In genomic region chrX:39688219-39688575, GRCh38 we compare ENCODE assay signal across 10 cellular contexts.
DNase-seq lines count a peak whose midpoint lies in the region; TF ChIP-seq lines count a peak whose summit lies in the region.
"Had no signal": no experiment of that assay in that cellular context is flagged by ENCODE, and none has a peak within 500 bp of the region (broad histone marks: within the 10 kb centered on the region; RNA-seq: fewer than 3 reads in every experiment).

No MANE protein-coding gene starts in this region.

- TF ChIP-seq POLR2A in Peyer's patch (IDR thresholded peaks at IDR 0.05) = no peak

- H3K27me3 ChIP-seq in Peyer's patch (no peaks in the 10 kb centered on the region), skeletal muscle satellite cell (ENCODE audit: control insufficient read depth, insufficient read depth, low read length) (peaks cover 7% of the 10 kb centered on the region)
- H3K27me3 ChIP-seq: thyroid gland had no signal

- no peak for TF ChIP-seq CTCF in Peyer's patch (IDR thresholded peaks at IDR 0.05)
- no peak for TF ChIP-seq CTCF in fibroblast of villous mesenchyme (IDR thresholded peaks at IDR 0.05; ENCODE audit: insufficient read depth, low read depth, low read length)

- peak overlapping the region; percentile 90 for H3K9ac ChIP-seq in ES-I3 (ENCODE audit: low read depth, low read length)
- H3K9ac ChIP-seq in skeletal muscle satellite cell (ENCODE audit: low read depth, low read length) = peak overlapping the region; percentile 50

- H3K9me3 ChIP-seq in ES-I3 (ENCODE audit: control insufficient read depth, insufficient read depth, low read length) (no peaks in the 10 kb centered on the region), Peyer's patch (no peaks in the 10 kb centered on the region), skeletal muscle satellite cell (replicated peaks; ENCODE audit: low read length) (no peaks in the 10 kb centered on the region)
- H3K9me3 ChIP-seq: thyroid gland had no signal

- peak overlapping the region; percentile 74 for H3K4me2 ChIP-seq in skeletal muscle satellite cell (ENCODE audit: low read length)

- H3K4me3 ChIP-seq in Peyer's patch (peak overlapping the region in 3 of 4 donors; percentile 33 to 53 (median 47)), fibroblast of villous mesenchyme (ENCODE audit: low read depth, low read length) (peak overlapping the region; percentile 37), skeletal muscle satellite cell (ENCODE audit: low read length) (peak overlapping the region; percentile 64)

- no peak for DNase-seq in Peyer's patch
- no peak for DNase-seq in fibroblast of villous mesenchyme (ENCODE audit: low read depth)
- no peak for DNase-seq in ACHN
- DNase-seq in COR-L47 (lab: John Stamatoyannopoulos, UW) = no peak
- no peak for DNase-seq in hippocampal formation (lab: John Stamatoyannopoulos, UW)
- no peak for DNase-seq in dedifferentiated amniotic fluid mesenchymal stem cell (ENCODE audit: extremely low spot score)
- DNase-seq: NCI-H524 treated with DMSO at 0.1 percent for 48 hours had no signal

- in situ Hi-C loops in ACHN (cut with HindIII; ENCODE audit: low pct_ligation_motif_present, low pct_unique_long_range_greater_than_20kb, low sequenced_read_pairs) = no loop called here

- H3K4me1 ChIP-seq in ES-I3 (ENCODE audit: insufficient read depth, low read length) = peaks cover 23% of the 10 kb centered on the region
- H3K4me1 ChIP-seq in Peyer's patch = peaks cover 0 to 18% (median 0%) of the 10 kb centered on the region in 4 donors
- peaks cover 9% of the 10 kb centered on the region for H3K4me1 ChIP-seq in skeletal muscle satellite cell (ENCODE audit: control insufficient read depth, insufficient read depth, low read length)

- H3K27ac ChIP-seq in Peyer's patch = peak overlapping the region in 3 of 4 donors; percentile 25 to 54 (median 48)

- H3K36me3 ChIP-seq in ES-I3 (ENCODE audit: insufficient read depth, low read length) (no peaks in the 10 kb centered on the region), Peyer's patch (no peaks in the 10 kb centered on the region), skeletal muscle satellite cell (ENCODE audit: insufficient read depth, low read length) (no peaks in the 10 kb centered on the region)
- H3K36me3 ChIP-seq: thyroid gland had no signal
